ENCODE assay signal across 32 cellular contexts in the genomic region with DNA sequence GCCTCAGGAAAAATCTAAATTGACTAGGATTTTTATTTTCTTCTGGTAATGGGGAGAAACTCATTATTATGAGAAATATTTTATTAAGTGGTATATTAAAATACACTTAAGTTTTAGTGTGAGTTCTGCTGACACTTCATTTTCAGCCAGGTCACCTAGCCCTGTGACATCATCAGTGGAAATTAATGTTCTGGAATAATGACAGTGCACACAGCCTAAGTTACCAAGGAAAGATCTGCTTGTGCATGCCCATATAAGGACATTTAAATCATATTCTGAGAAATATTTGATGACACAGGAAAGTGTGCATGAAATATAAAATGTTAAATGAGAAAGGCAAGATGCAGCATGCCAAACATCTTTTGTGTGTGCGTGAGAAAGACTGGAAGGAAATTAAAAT.
DNase-seq lines count a peak whose midpoint lies in the region; ATAC-seq, FAIRE-seq and TF ChIP-seq lines count a peak whose summit lies in the region.
"Had no signal": no experiment of that assay in that cellular context is flagged by ENCODE, and none has a peak within 500 bp of the region (broad histone marks: within the 10 kb centered on the region; RNA-seq: fewer than 3 reads in every experiment).

No MANE protein-coding gene starts in this region.

- H3K4me3 ChIP-seq in Karpas-422 (ENCODE audit: low read length) (no peak overlapping the region), K562 (no peak overlapping the region)
- H3K4me3 ChIP-seq: BLaER1 treated with 17β-estradiol and CSF1 and Interleukin-3, amounts not matched to agents 10 nM and 100 nM; breast epithelium; GM12878; hepatocyte; SK-N-MC; suprapubic skin had no signal

- peak; percentile 35 for DNase-seq in NCI-H748 (lab: John Stamatoyannopoulos, UW; ENCODE audit: unreplicated experiment)
- no peak for DNase-seq in NCI-H748 treated with DMSO at 0.1 percent for 48 hours (lab: John Stamatoyannopoulos, UW)
- peak; percentile 5 for DNase-seq in Karpas-422
- no peak for DNase-seq in K562 (ENCODE audit: extremely low read depth in 1 of 4, low spot score in 3 of 4)
- DNase-seq in renal cortical epithelial cell (ENCODE audit: low read depth), result peak; percentile 28
- no peak for DNase-seq in stimulated activated naive B cell treated with anti-CD40 and anti-IgM and Interleukin-4, amounts not matched to agents 10 μg/mL and 1 μg/mL and 100 μg/mL, for 72 hours
- DNase-seq in H9, result no peak
- DNase-seq in NK-92 (lab: John Stamatoyannopoulos, UW; ENCODE audit: unreplicated experiment), result no peak
- DNase-seq: activated CD4-positive, alpha-beta memory T cell treated with anti-CD3 and anti-CD28 coated beads, Interleukin-2, amount 10 ng/mL, durations not matched to agents 7 days and 5 days; activated CD4-positive, CD25-positive, alpha-beta regulatory T cell treated with anti-CD3 and anti-CD28 coated beads, Interleukin-2, amount 50 U/mL, for 72 hours; activated CD8-positive, alpha-beta memory T cell treated with anti-CD3 and anti-CD28 coated beads, Interleukin-2, amount 50 U/mL, for 48 hours; activated naive CD4-positive, alpha-beta T cell treated with anti-CD3 and anti-CD28 coated beads, Interleukin-2, amount 50 U/mL, for 16 hours; amygdala; EL; foreskin melanocyte; immature natural killer cell; left ventricle myocardium superior; naive B cell; NCI-H1930; NCI-H510A treated with DMSO at 0.1 percent for 48 hours; stimulated activated CD4-positive, alpha-beta T cell treated with anti-CD3 and anti-CD28 coated beads, Interleukin-4, amount 100 ng/mL, for 4 hours; T-helper 2 cell had no signal

- H3K18ac ChIP-seq in H9 (ENCODE audit: insufficient read length, low read depth, low read length), result no peak overlapping the region

- H3K4ac ChIP-seq in H9 (ENCODE audit: low read depth, low read length), result no peak overlapping the region

- TF ChIP-seq EP300 in K562 (IDR thresholded peaks at IDR 0.05; ENCODE audit: low read length), result no peak

- H4K5ac ChIP-seq in H9 (ENCODE audit: insufficient read length, low read depth, low read length), result no peak overlapping the region

- H2BK20ac ChIP-seq in H9 (ENCODE audit: low read depth, low read length, poor library complexity, severe bottlenecking), result no peak overlapping the region

- no peaks in the 10 kb centered on the region for H4K20me1 ChIP-seq in Karpas-422 (ENCODE audit: insufficient read depth, low read depth, low read length)
- H4K20me1 ChIP-seq in K562 (replicated peaks; ENCODE audit: control insufficient read depth, insufficient read depth, low read length), result no peaks in the 10 kb centered on the region; the same call in 1 of the 2 replicates
- H4K20me1 ChIP-seq in H9 (ENCODE audit: control insufficient read depth, insufficient read depth, insufficient read length), result no peaks in the 10 kb centered on the region
- H4K20me1 ChIP-seq: BLaER1 treated with 17β-estradiol and CSF1 and Interleukin-3, amounts not matched to agents 10 nM and 100 nM had no signal

- no peaks in the 10 kb centered on the region for H3K9me1 ChIP-seq in K562 (ENCODE audit: control insufficient read depth, insufficient read depth, low read length)

- no peaks in the 10 kb centered on the region for H3K9me2 ChIP-seq in Karpas-422 (replicated peaks; ENCODE audit: insufficient read depth, low read length)

- H3K27me3 ChIP-seq in Karpas-422 (ENCODE audit: low read length) (no peaks in the 10 kb centered on the region), K562 (ENCODE audit: control insufficient read depth in 2 of 2, insufficient read depth in 2 of 2, low read length in 2 of 2) (peaks cover 13 to 32% of the 10 kb centered on the region in 2 experiments), H9 (ENCODE audit: insufficient read depth, low read length) (no peaks in the 10 kb centered on the region)
- H3K27me3 ChIP-seq: BLaER1 treated with 17β-estradiol and CSF1 and Interleukin-3, amounts not matched to agents 10 nM and 100 nM; hepatocyte had no signal

- H3K23me2 ChIP-seq in H9 (ENCODE audit: insufficient read length, low read depth, low read length, poor library complexity, severe bottlenecking), result no peaks in the 10 kb centered on the region

- H4K91ac ChIP-seq in H9 (ENCODE audit: insufficient read length, low read depth, low read length), result no peak overlapping the region

- no peak for FAIRE-seq in K562 (lab: Jason Lieb, UNC)
- FAIRE-seq: GM12878 had no signal

- H3K4me1 Mint-ChIP-seq in stimulated activated naive B cell treated with anti-CD40 and anti-IgM and Interleukin-4, amounts not matched to agents 10 μg/mL and 1 μg/mL and 100 μg/mL, for 72 hours, result no peaks in the 10 kb centered on the region
- H3K4me1 Mint-ChIP-seq in H9, result peaks cover 4 to 6% of the 10 kb centered on the region in 2 experiments
- H3K4me1 Mint-ChIP-seq: activated CD4-positive, alpha-beta memory T cell treated with anti-CD3 and anti-CD28 coated beads, Interleukin-2, amount 10 ng/mL, durations not matched to agents 7 days and 5 days; immature natural killer cell; naive B cell; stimulated activated memory B cell treated with anti-CD40 and anti-IgM and Interleukin-4, amounts not matched to agents 10 μg/mL and 1 μg/mL and 100 μg/mL, for 72 hours had no signal

- WGBS in K562 (ENCODE audit: insufficient coverage, low coverage, missing lambda C conversion rate), result 0% methylated on average over 1 of the region's 1 CpG
- no CpG with 5 or more reads among the region's 1 CpG for WGBS in H9 (ENCODE audit: extremely low coverage, insufficient read length, low lambda C conversion rate)

- TF ChIP-seq POLR2A in K562 (conservative IDR thresholded peaks at IDR 0.05), result no peak

- H2BK12ac ChIP-seq in H9 (ENCODE audit: insufficient read length, low read depth, low read length), result no peak overlapping the region

- intact Hi-C loops in K562 (cut with micrococcal nuclease), result loop anchor here (10.0 kb wide), 2 partner anchors 384 to 1754 kb away; no protein-coding TSS in a partner anchor

- no peak overlapping the region for H3K27ac Mint-ChIP-seq in stimulated activated naive B cell treated with anti-CD40 and anti-IgM and Interleukin-4, amounts not matched to agents 10 μg/mL and 1 μg/mL and 100 μg/mL, for 72 hours
- no peak overlapping the region for H3K27ac Mint-ChIP-seq in H9
- H3K27ac Mint-ChIP-seq: activated CD4-positive, alpha-beta memory T cell treated with anti-CD3 and anti-CD28 coated beads, Interleukin-2, amount 10 ng/mL, durations not matched to agents 7 days and 5 days; immature natural killer cell; mesothelial cell of epicardium; naive B cell; progenitor cell of endocrine pancreas; stimulated activated memory B cell treated with anti-CD40 and anti-IgM and Interleukin-4, amounts not matched to agents 10 μg/mL and 1 μg/mL and 100 μg/mL, for 72 hours had no signal

- H3K27ac ChIP-seq in Karpas-422 (ENCODE audit: low read length) (no peak overlapping the region), K562 (ENCODE audit: extremely low read depth, low read depth, low read length) (no peak overlapping the region), H9 (ENCODE audit: insufficient read length, low read depth, low read length) (no peak overlapping the region)
- H3K27ac ChIP-seq: BLaER1 treated with 17β-estradiol and CSF1 and Interleukin-3, amounts not matched to agents 10 nM and 100 nM; breast epithelium; hepatocyte; KMS-11; SK-N-MC; suprapubic skin had no signal

- TF ChIP-seq CTCF in K562 (IDR thresholded peaks at IDR 0.05 in 2 of 3, conservative IDR thresholded peaks at IDR 0.05 in 1 of 3; ENCODE audit: insufficient read depth in 2 of 3, low read depth in 1 of 3, low read length in 3 of 3) (no peak), H9 (conservative IDR thresholded peaks at IDR 0.05) (no peak)

- H2BK15ac ChIP-seq in H9 (ENCODE audit: low read depth, low read length), result no peak overlapping the region

- no peak for ATAC-seq in K562
- no peak for ATAC-seq in stimulated activated naive B cell treated with anti-CD40 and anti-IgM and Interleukin-4, amounts not matched to agents 10 μg/mL and 1 μg/mL and 100 μg/mL, for 72 hours (replicated peaks)
- ATAC-seq: GM12878; left ventricle myocardium superior; stimulated activated memory B cell treated with anti-CD40 and anti-IgM and Interleukin-4, amounts not matched to agents 10 μg/mL and 1 μg/mL and 100 μg/mL, for 72 hours had no signal

- no peaks in the 10 kb centered on the region for H3K79me1 ChIP-seq in H9 (ENCODE audit: insufficient read depth, low read depth, low read length, poor library complexity, severe bottlenecking)

- H3K4me1 ChIP-seq in Karpas-422 (ENCODE audit: low read length) (no peaks in the 10 kb centered on the region), K562 (replicated peaks in 1 of 2; ENCODE audit: control insufficient read depth in 2 of 2, insufficient read depth in 2 of 2, low read length in 2 of 2) (no peaks in the 10 kb centered on the region), H9 (ENCODE audit: insufficient read depth, low read length) (no peaks in the 10 kb centered on the region)
- H3K4me1 ChIP-seq: breast epithelium, suprapubic skin had no signal

- H3K4me2 ChIP-seq in Karpas-422 (ENCODE audit: low read depth, low read length, poor library complexity, severe bottlenecking), result no peak overlapping the region
- no peak overlapping the region for H3K4me2 ChIP-seq in K562 (ENCODE audit: insufficient read depth, low read length)
- no peak overlapping the region for H3K4me2 ChIP-seq in H9 (ENCODE audit: insufficient read depth, insufficient read length, low read length)
- H3K4me2 ChIP-seq: BLaER1 treated with 17β-estradiol and CSF1 and Interleukin-3, amounts not matched to agents 10 nM and 100 nM; hepatocyte; KMS-11 had no signal

- H3K36me3 Mint-ChIP-seq in stimulated activated naive B cell treated with anti-CD40 and anti-IgM and Interleukin-4, amounts not matched to agents 10 μg/mL and 1 μg/mL and 100 μg/mL, for 72 hours, result no peaks in the 10 kb centered on the region
- no peaks in the 10 kb centered on the region for H3K36me3 Mint-ChIP-seq in H9 (ENCODE audit: insufficient read depth in 1 of 3, low read depth in 3 of 3)
- H3K36me3 Mint-ChIP-seq: immature natural killer cell; mesothelial cell of epicardium; naive B cell; stimulated activated memory B cell treated with anti-CD40 and anti-IgM and Interleukin-4, amounts not matched to agents 10 μg/mL and 1 μg/mL and 100 μg/mL, for 72 hours had no signal

- H3K79me2 ChIP-seq in Karpas-422 (ENCODE audit: low read length), result no peaks in the 10 kb centered on the region
- H3K79me2 ChIP-seq in K562 (ENCODE audit: control insufficient read depth, insufficient read depth, low read length), result no peaks in the 10 kb centered on the region
- H3K79me2 ChIP-seq in H9 (ENCODE audit: insufficient read depth, low read length), result no peaks in the 10 kb centered on the region
- H3K79me2 ChIP-seq: hepatocyte had no signal

- H3K14ac ChIP-seq in H9 (ENCODE audit: insufficient read depth, low read length), result no peak overlapping the region

- H4K8ac ChIP-seq in H9 (replicated peaks; ENCODE audit: insufficient read length, low read depth, low read length), result no peak overlapping the region

- H3K4me3 Mint-ChIP-seq in stimulated activated naive B cell treated with anti-CD40 and anti-IgM and Interleukin-4, amounts not matched to agents 10 μg/mL and 1 μg/mL and 100 μg/mL, for 72 hours, result no peak overlapping the region
- no peak overlapping the region for H3K4me3 Mint-ChIP-seq in H9
- H3K4me3 Mint-ChIP-seq: activated CD4-positive, alpha-beta memory T cell treated with anti-CD3 and anti-CD28 coated beads, Interleukin-2, amount 10 ng/mL, durations not matched to agents 7 days and 5 days; immature natural killer cell; mesothelial cell of epicardium; naive B cell; stimulated activated memory B cell treated with anti-CD40 and anti-IgM and Interleukin-4, amounts not matched to agents 10 μg/mL and 1 μg/mL and 100 μg/mL, for 72 hours had no signal

- CTCF ChIA-PET in K562 (lab: Yijun Ruan, JAX; ENCODE audit: low intra/inter-chr PET ratio), result no interaction called here

- H3K36me3 ChIP-seq in Karpas-422 (ENCODE audit: insufficient read depth, low read length) (no peaks in the 10 kb centered on the region), K562 (ENCODE audit: control insufficient read depth, insufficient read depth, low read length) (no peaks in the 10 kb centered on the region)
- H3K36me3 ChIP-seq: BLaER1 treated with 17β-estradiol and CSF1 and Interleukin-3, amounts not matched to agents 10 nM and 100 nM; breast epithelium; suprapubic skin had no signal

- no peaks in the 10 kb centered on the region for H3K9me3 ChIP-seq in Karpas-422 (ENCODE audit: low read length)
- H3K9me3 ChIP-seq in K562 (replicated peaks; ENCODE audit: control insufficient read depth, insufficient read depth, low read depth, low read length), result no peaks in the 10 kb centered on the region
- no peaks in the 10 kb centered on the region for H3K9me3 ChIP-seq in H9 (ENCODE audit: control insufficient read depth, low read depth, low read length)
- H3K9me3 ChIP-seq: BLaER1 treated with 17β-estradiol and CSF1 and Interleukin-3, amounts not matched to agents 10 nM and 100 nM; breast epithelium; suprapubic skin had no signal

- H2BK120ac ChIP-seq in H9 (ENCODE audit: low read depth, low read length, poor library complexity, severe bottlenecking), result no peak overlapping the region

- no peak overlapping the region for H2AFZ ChIP-seq in Karpas-422 (ENCODE audit: low read length)
- no peak overlapping the region for H2AFZ ChIP-seq in K562 (ENCODE audit: low read depth, low read length)
- no peak overlapping the region for H2AFZ ChIP-seq in H9 (ENCODE audit: low read length)
- H2AFZ ChIP-seq: hepatocyte had no signal

- POLR2A ChIA-PET in K562 (lab: Yijun Ruan, JAX), result no interaction called here

- no TSS peak for BruUV-seq in K562 (replicated peaks; lab: Mats Ljungman, UMichigan)

- H3K27me3 Mint-ChIP-seq in stimulated activated naive B cell treated with anti-CD40 and anti-IgM and Interleukin-4, amounts not matched to agents 10 μg/mL and 1 μg/mL and 100 μg/mL, for 72 hours, result peaks cover 5 to 6% of the 10 kb centered on the region in 2 donors
- no peaks in the 10 kb centered on the region for H3K27me3 Mint-ChIP-seq in H9 (ENCODE audit: low read depth)
- H3K27me3 Mint-ChIP-seq: progenitor cell of endocrine pancreas had no signal

- H2BK5ac ChIP-seq in H9 (ENCODE audit: insufficient read length, low read length), result no peak overlapping the region

- H3K9me3 Mint-ChIP-seq in stimulated activated naive B cell treated with anti-CD40 and anti-IgM and Interleukin-4, amounts not matched to agents 10 μg/mL and 1 μg/mL and 100 μg/mL, for 72 hours, result no peaks in the 10 kb centered on the region
- no peaks in the 10 kb centered on the region for H3K9me3 Mint-ChIP-seq in H9
- H3K9me3 Mint-ChIP-seq: activated CD4-positive, alpha-beta memory T cell treated with anti-CD3 and anti-CD28 coated beads, Interleukin-2, amount 10 ng/mL, durations not matched to agents 7 days and 5 days; immature natural killer cell; mesothelial cell of epicardium; naive B cell; stimulated activated memory B cell treated with anti-CD40 and anti-IgM and Interleukin-4, amounts not matched to agents 10 μg/mL and 1 μg/mL and 100 μg/mL, for 72 hours had no signal

- no peak overlapping the region for H3K9ac ChIP-seq in Karpas-422 (ENCODE audit: low read length)
- H3K9ac ChIP-seq in K562 (ENCODE audit: insufficient read depth in 1 of 2, low read depth in 2 of 2, low read length in 2 of 2), result no peak overlapping the region
- no peak overlapping the region for H3K9ac ChIP-seq in H9 (ENCODE audit: extremely low read depth, insufficient read length, low read length)
- H3K9ac ChIP-seq: BLaER1 treated with 17β-estradiol and CSF1 and Interleukin-3, amounts not matched to agents 10 nM and 100 nM; KMS-11 had no signal

- in situ Hi-C loops in K562 (cut with MboI), result loop anchor here (25.0 kb wide), 1 partner anchor 1756 kb away; no protein-coding TSS in a partner anchor

- H3T11ph ChIP-seq in H9 (ENCODE audit: low read length), result no peak overlapping the region

- no peak for TF ChIP-seq RAD21 in K562 (CRISPR knock-in tag; conservative IDR thresholded peaks at IDR 0.05 in 1 of 2, IDR thresholded peaks at IDR 0.05 in 1 of 2)

- no peak overlapping the region for H3K56ac ChIP-seq in H9 (ENCODE audit: insufficient read length, low read depth, low read length)

- no peak overlapping the region for H2AK5ac ChIP-seq in H9 (ENCODE audit: insufficient read length, low read length)

- H3K23ac ChIP-seq in H9 (ENCODE audit: insufficient read length, low read depth, low read length), result no peak overlapping the region

Comparison
In these comparisons a context has a peak if more than half of its experiments do, and no peak if none do; other contexts are left out.
1. DNase-seq: peak in NCI-H748 (single experiment), Karpas-422 (single experiment) and renal cortical epithelial cell (single experiment); none in NCI-H748 treated with DMSO at 0.1 percent for 48 hours (single experiment), K562 (0 of 4), stimulated activated naive B cell treated with anti-CD40 and anti-IgM and Interleukin-4, amounts not matched to agents 10 μg/mL and 1 μg/mL and 100 μg/mL, for 72 hours (single experiment), H9 (single experiment) and NK-92 (single experiment).